8 cellular contexts compared by ENCODE assay signal in the genomic region with DNA sequence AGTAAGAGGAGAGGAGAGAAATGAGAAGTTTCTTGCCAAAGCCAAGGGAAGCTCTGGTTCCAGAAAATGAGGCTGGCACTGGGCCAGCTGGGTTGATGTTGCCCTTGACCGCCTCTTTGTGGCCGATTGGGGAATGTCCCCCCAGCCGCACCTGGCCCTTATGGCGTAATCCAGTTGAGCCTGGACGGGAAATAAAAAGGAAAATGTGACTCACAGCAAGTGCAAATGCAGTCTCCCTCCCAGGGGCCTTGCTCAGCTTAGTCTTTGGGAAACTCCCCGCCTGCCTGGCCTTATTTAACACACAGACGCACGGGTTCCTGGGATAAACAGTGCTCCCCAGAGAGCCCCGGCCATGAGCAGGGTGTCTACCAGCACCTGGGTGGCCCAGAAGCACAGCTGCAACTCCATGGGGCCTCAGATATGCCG.
A peak's percentile ranks its signal among the peaks of the same experiment; 100 is the strongest.
DNase-seq lines count a peak whose midpoint lies in the region; ATAC-seq, FAIRE-seq and TF ChIP-seq lines count a peak whose summit lies in the region.

No MANE protein-coding gene starts in this region.

- peak; percentile 18 to 72 (median 45) for TF ChIP-seq CTCF in tibial nerve (IDR thresholded peaks at IDR 0.05)

- H3K27me3 ChIP-seq in tibial nerve = no peaks in the 10 kb centered on the region

- DNase-seq in activated effector memory CD4-positive, alpha-beta T cell treated with anti-CD3 and anti-CD28 coated beads, Interleukin-2, amount 50 U/mL, for 16 hours = peak; percentile 64
- DNase-seq in activated effector memory CD4-positive, alpha-beta T cell treated with Interleukin-2 at 50 U/mL for 16 hours = no peak
- DNase-seq in HTR-8/SVneo (ENCODE audit: insufficient read length, low spot score) = peak; percentile 82
- DNase-seq in SK-MEL-5 (ENCODE audit: low read depth, low spot score) = peak; percentile 58
- peak; percentile 94 for DNase-seq in epithelial cell of prostate (ENCODE audit: low read depth, low spot score)
- peak; percentile 89 for DNase-seq in mucosa of gallbladder (ENCODE audit: low spot score)
- DNase-seq in tibial nerve (ENCODE audit: low spot score in 2 of 2) = peak; percentile 91 to 96

- FAIRE-seq in HTR-8/SVneo (lab: Jason Lieb, UNC) = peak; percentile 86

- peak; percentile 84 for ATAC-seq in GM21717 (IDR thresholded peaks at IDR 0.05; ENCODE audit: unreplicated experiment)

- TF ChIP-seq POLR2A in tibial nerve (IDR thresholded peaks at IDR 0.05) = peak in 1 of 2 donors; percentile 15

- no peak overlapping the region for H3K4me3 ChIP-seq in tibial nerve

- in situ Hi-C loops in SK-MEL-5 (cut with HindIII; ENCODE audit: low pct_unique_long_range_greater_than_20kb, low sequenced_read_pairs) = no loop called here

- TF ChIP-seq EP300 in tibial nerve (IDR thresholded peaks at IDR 0.05) = peak; percentile 96 to 98

- peaks cover 0 to 30% (median 11%) of the 10 kb centered on the region in 4 donors for H3K4me1 ChIP-seq in tibial nerve

- H3K36me3 ChIP-seq in tibial nerve = no peaks in the 10 kb centered on the region

- H3K9me3 ChIP-seq in tibial nerve = no peaks in the 10 kb centered on the region

- 33 to 40% methylated on average over 10 of the region's 10 CpGs for WGBS in tibial nerve, 2 donors

- H3K27ac ChIP-seq in epithelial cell of prostate (peak overlapping the region; percentile 96), tibial nerve (peak overlapping the region in 3 of 4 donors; percentile 32 to 82 (median 40))
